Comparison of ENCODE assay signal across 8 cellular contexts in genomic region chr3:128152419-128153155, GRCh38. TPM values are rescaled to one million over a fixed set of nuclear protein-coding genes. Genes with fewer than 3 reads are reported as not detected.
DNase-seq lines count a peak whose midpoint lies in the region; ATAC-seq and TF ChIP-seq lines count a peak whose summit lies in the region.

No MANE protein-coding gene starts in this region.

- H3K36me3 ChIP-seq in muscle layer of colon (ENCODE audit: insufficient read depth, low read length): no peaks in the 10 kb centered on the region

- peak overlapping the region; percentile 86 for H3K4me3 Mint-ChIP-seq in dendritic cell treated with granulocyte-macrophage colony-stimulating factor and Interleukin-4, amounts not matched to agents 40 ng/mL and 50 ng/mL, for 4 days

- H3K27ac Mint-ChIP-seq in dendritic cell treated with granulocyte-macrophage colony-stimulating factor and Interleukin-4, amounts not matched to agents 40 ng/mL and 50 ng/mL, for 4 days: peak overlapping the region; percentile 86

- no peaks in the 10 kb centered on the region for H3K27me3 ChIP-seq in muscle layer of colon (ENCODE audit: control insufficient read depth in 1 of 2, insufficient read depth in 2 of 2, low read length in 2 of 2)

- H3K9me3 Mint-ChIP-seq in dendritic cell treated with granulocyte-macrophage colony-stimulating factor and Interleukin-4, amounts not matched to agents 40 ng/mL and 50 ng/mL, for 4 days: peaks cover 5% of the 10 kb centered on the region

- TF ChIP-seq CTCF in omental fat pad (IDR thresholded peaks at IDR 0.05): no peak

- peaks cover 24% of the 10 kb centered on the region for H3K36me3 Mint-ChIP-seq in dendritic cell treated with granulocyte-macrophage colony-stimulating factor and Interleukin-4, amounts not matched to agents 40 ng/mL and 50 ng/mL, for 4 days (ENCODE audit: low read depth)

- intact Hi-C loops in dendritic cell treated with granulocyte-macrophage colony-stimulating factor and Interleukin-4, amounts not matched to agents 40 ng/mL and 50 ng/mL, for 4 days (cut with micrococcal nuclease): loop anchor here (1.0 kb wide), 1 partner anchor 7 kb away; no protein-coding TSS in a partner anchor

- DNase-seq in activated T-cell treated with anti-CD3 and anti-CD28 coated beads, Interleukin-2, amount 50 U/mL, for 1 hour: peak; percentile 28
- DNase-seq in activated T-cell treated with anti-CD3 and anti-CD28 coated beads for 4 hours (no peak), NCI-H460 (ENCODE audit: extremely low read depth, low read depth) (peak; percentile 58), middle frontal gyrus (ENCODE audit: extremely low spot score, low spot score) (no peak), omental fat pad (ENCODE audit: low spot score) (no peak), HuH-7 (ENCODE audit: low spot score) (no peak)

- H3K4me1 Mint-ChIP-seq in dendritic cell treated with granulocyte-macrophage colony-stimulating factor and Interleukin-4, amounts not matched to agents 40 ng/mL and 50 ng/mL, for 4 days (ENCODE audit: low read depth): peaks cover 46% of the 10 kb centered on the region

- no peaks in the 10 kb centered on the region for H3K9me3 ChIP-seq in muscle layer of colon (ENCODE audit: low read length)

- H3K27ac ChIP-seq in muscle layer of colon (ENCODE audit: low read depth, low read length): peak overlapping the region; percentile 82

- H3K27me3 Mint-ChIP-seq in dendritic cell treated with granulocyte-macrophage colony-stimulating factor and Interleukin-4, amounts not matched to agents 40 ng/mL and 50 ng/mL, for 4 days: no peaks in the 10 kb centered on the region

- no peak for ATAC-seq in omental fat pad (ENCODE audit: low FRiP score)

- H3K4me1 ChIP-seq in muscle layer of colon (ENCODE audit: insufficient read depth, low read length): peaks cover 7% of the 10 kb centered on the region

- peak overlapping the region; percentile 41 to 64 for H3K4me3 ChIP-seq in muscle layer of colon (ENCODE audit: low read depth in 1 of 2, low read length in 2 of 2)

- no peak overlapping the region for H3K9ac ChIP-seq in muscle layer of colon (ENCODE audit: low read length)

RNA-seq across cellular contexts. Expression of gene EEFSEC, which starts 0.7 kb away (rescaled TPM):
- total RNA-seq in NCI-H460 (2014; rRNA removed; shearing (Covaris generic)): 5.2 and 6.2 TPM in 2 replicates
- polyA plus RNA-seq in NCI-H460 (2014; cell fraction: nucleus; rRNA removed): 7.2 and 8.7 TPM in 2 replicates
- total RNA-seq in omental fat pad: 10 to 100 TPM; 11.7 to 23.0 (median 14.9) TPM

RNA-seq across cellular contexts. Expression of gene RUVBL1, which starts 29.0 kb away (rescaled TPM):
- 225 and 238 TPM in 2 replicates for total RNA-seq in NCI-H460 (2014; rRNA removed; shearing (Covaris generic))
- 202 and 220 TPM in 2 replicates for polyA plus RNA-seq in NCI-H460 (2014; cell fraction: nucleus; rRNA removed)
- 10 to 100 TPM; 27.1 to 36.8 (median 30.0) TPM for total RNA-seq in omental fat pad

Comparison
In these comparisons a context has a peak if more than half of its experiments do, and no peak if none do; other contexts are left out.
1. DNase-seq: peak in activated T-cell treated with anti-CD3 and anti-CD28 coated beads, Interleukin-2, amount 50 U/mL, for 1 hour (single experiment) and NCI-H460 (single experiment); none in activated T-cell treated with anti-CD3 and anti-CD28 coated beads for 4 hours (single experiment), middle frontal gyrus (single experiment), omental fat pad (single experiment) and HuH-7 (single experiment).